ENCODE assay signal across 24 cellular contexts in the genomic region with DNA sequence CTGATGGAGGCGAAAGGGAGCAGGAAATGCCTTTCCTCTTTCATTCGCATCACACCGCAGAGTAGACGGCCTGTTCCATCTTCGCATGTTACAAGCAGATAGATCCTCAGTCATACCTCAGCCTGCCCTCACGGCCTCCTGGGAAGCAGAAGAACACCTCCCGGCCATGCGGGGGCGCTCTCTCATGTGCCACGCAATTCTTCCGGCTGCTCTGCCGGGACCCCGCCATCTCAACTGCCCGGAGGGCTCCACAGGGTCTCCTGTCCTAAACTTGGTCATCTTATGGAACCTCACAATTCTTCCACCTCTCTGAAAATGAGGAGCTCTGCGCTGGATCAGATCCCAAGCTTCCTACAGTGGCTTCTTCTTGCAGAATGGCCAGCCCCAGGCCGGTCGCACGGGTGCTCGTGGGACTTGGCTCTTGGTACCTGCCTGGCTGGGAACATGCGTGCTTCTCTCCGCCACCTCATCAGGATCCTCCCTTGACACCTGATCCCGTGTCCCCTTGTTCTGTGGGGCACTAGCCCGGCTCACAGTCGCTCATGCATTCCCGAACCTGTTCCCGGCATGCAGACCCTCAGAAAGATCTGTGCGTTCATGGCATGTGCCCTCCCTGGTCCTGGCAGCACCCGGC.
"Had no signal": no experiment of that assay in that cellular context is flagged by ENCODE, and none has a peak within 500 bp of the region (broad histone marks: within the 10 kb centered on the region; RNA-seq: fewer than 3 reads in every experiment).

No MANE protein-coding gene starts in this region.

- H3K27ac ChIP-seq: ascending aorta, breast epithelium, epithelial cell of prostate, neural progenitor cell, parathyroid adenoma, tibial artery, uterus had no signal

- H3K4me1 ChIP-seq: ascending aorta, breast epithelium, neural progenitor cell, parathyroid adenoma, tibial artery, uterus had no signal

- H3K9ac ChIP-seq: neural progenitor cell, parathyroid adenoma had no signal

- ATAC-seq: activated CD8-positive, alpha-beta memory T cell treated with anti-CD3 and anti-CD28 coated beads, Interleukin-2, amount 10 ng/mL, durations not matched to agents 7 days and 5 days; effector memory CD8-positive, alpha-beta T cell; left cardiac atrium; stimulated activated naive B cell treated with anti-CD40 and anti-IgM and Interleukin-4, amounts not matched to agents 10 μg/mL and 1 μg/mL and 100 μg/mL, for 72 hours had no signal

- H3K4me3 ChIP-seq: ascending aorta, breast epithelium, lung, neural progenitor cell, tibial artery, uterus had no signal

- DNase-seq: activated CD4-positive, alpha-beta T cell treated with anti-CD3 and anti-CD28 coated beads for 1 hour; activated CD4-positive, alpha-beta T cell treated with anti-CD3 and anti-CD28 coated beads, Interleukin-2, amount 50 U/mL, for 48 hours; activated CD8-positive, alpha-beta memory T cell treated with anti-CD3 and anti-CD28 coated beads, Interleukin-2, amount 10 ng/mL, durations not matched to agents 7 days and 5 days; activated naive CD4-positive, alpha-beta T cell treated with anti-CD3 and anti-CD28 coated beads for 36 hours; activated naive CD8-positive, alpha-beta T cell treated with anti-CD3 and anti-CD28 coated beads, Interleukin-2, amount 50 U/mL, for 24 hours; activated T-cell treated with anti-CD3 and anti-CD28 coated beads, Interleukin-2, amount 50 U/mL, for 1 hour; dermis blood vessel endothelial cell; effector memory CD8-positive, alpha-beta T cell; head of caudate nucleus; left cardiac atrium; retina; stimulated activated CD4-positive, alpha-beta T cell treated with anti-CD3 and anti-CD28 coated beads, Interleukin-2, amount 100 ng/mL, for 48 hours; stimulated activated naive B cell treated with anti-CD40 and anti-IgM and Interleukin-4, amounts not matched to agents 10 μg/mL and 1 μg/mL and 100 μg/mL, for 72 hours; tibial artery; uterus had no signal

- H3K27ac Mint-ChIP-seq: activated CD8-positive, alpha-beta memory T cell treated with anti-CD3 and anti-CD28 coated beads, Interleukin-2, amount 10 ng/mL, durations not matched to agents 7 days and 5 days; activated naive CD4-positive, alpha-beta T cell treated with anti-CD3 and anti-CD28 coated beads for 36 hours; activated naive CD8-positive, alpha-beta T cell treated with anti-CD3 and anti-CD28 coated beads, Interleukin-2, amount 50 U/mL, for 24 hours; activated T-helper 2 cell treated with anti-CD3 and anti-CD28 coated beads, Interferon-gamma antibody, Interleukin-2, Interleukin-4, amounts not matched to agents 10 μg/mL and 5 μg/mL and 100 μg/mL, durations not matched to agents 14 hours and 24 hours and 36 hours; effector memory CD8-positive, alpha-beta T cell; mesothelial cell of epicardium; neural progenitor cell; stimulated activated naive B cell treated with anti-CD40 and anti-IgM and Interleukin-4, amounts not matched to agents 10 μg/mL and 1 μg/mL and 100 μg/mL, for 72 hours had no signal

- H3K9me3 Mint-ChIP-seq: activated naive CD4-positive, alpha-beta T cell treated with anti-CD3 and anti-CD28 coated beads for 36 hours; activated naive CD8-positive, alpha-beta T cell treated with anti-CD3 and anti-CD28 coated beads, Interleukin-2, amount 50 U/mL, for 24 hours; activated T-helper 2 cell treated with anti-CD3 and anti-CD28 coated beads, Interferon-gamma antibody, Interleukin-2, Interleukin-4, amounts not matched to agents 10 μg/mL and 5 μg/mL and 100 μg/mL, durations not matched to agents 14 hours and 24 hours and 36 hours; effector memory CD8-positive, alpha-beta T cell; mesothelial cell of epicardium; neural progenitor cell; stimulated activated naive B cell treated with anti-CD40 and anti-IgM and Interleukin-4, amounts not matched to agents 10 μg/mL and 1 μg/mL and 100 μg/mL, for 72 hours had no signal

- H3K4me3 Mint-ChIP-seq: activated CD8-positive, alpha-beta memory T cell treated with anti-CD3 and anti-CD28 coated beads, Interleukin-2, amount 10 ng/mL, durations not matched to agents 7 days and 5 days; activated naive CD4-positive, alpha-beta T cell treated with anti-CD3 and anti-CD28 coated beads for 36 hours; activated naive CD8-positive, alpha-beta T cell treated with anti-CD3 and anti-CD28 coated beads, Interleukin-2, amount 50 U/mL, for 24 hours; effector memory CD8-positive, alpha-beta T cell; mesothelial cell of epicardium; neural progenitor cell; stimulated activated naive B cell treated with anti-CD40 and anti-IgM and Interleukin-4, amounts not matched to agents 10 μg/mL and 1 μg/mL and 100 μg/mL, for 72 hours had no signal

- H3K36me3 ChIP-seq: ascending aorta, breast epithelium, neural progenitor cell, tibial artery, uterus had no signal

- FAIRE-seq: frontal cortex had no signal

- H3K4me1 Mint-ChIP-seq: activated CD8-positive, alpha-beta memory T cell treated with anti-CD3 and anti-CD28 coated beads, Interleukin-2, amount 10 ng/mL, durations not matched to agents 7 days and 5 days; activated naive CD8-positive, alpha-beta T cell treated with anti-CD3 and anti-CD28 coated beads, Interleukin-2, amount 50 U/mL, for 24 hours; mesothelial cell of epicardium; stimulated activated naive B cell treated with anti-CD40 and anti-IgM and Interleukin-4, amounts not matched to agents 10 μg/mL and 1 μg/mL and 100 μg/mL, for 72 hours had no signal

- H3K27me3 Mint-ChIP-seq: activated CD8-positive, alpha-beta memory T cell treated with anti-CD3 and anti-CD28 coated beads, Interleukin-2, amount 10 ng/mL, durations not matched to agents 7 days and 5 days; activated naive CD8-positive, alpha-beta T cell treated with anti-CD3 and anti-CD28 coated beads, Interleukin-2, amount 50 U/mL, for 24 hours had no signal

- H3K36me3 Mint-ChIP-seq: activated CD8-positive, alpha-beta memory T cell treated with anti-CD3 and anti-CD28 coated beads, Interleukin-2, amount 10 ng/mL, durations not matched to agents 7 days and 5 days; mesothelial cell of epicardium; neural progenitor cell; stimulated activated naive B cell treated with anti-CD40 and anti-IgM and Interleukin-4, amounts not matched to agents 10 μg/mL and 1 μg/mL and 100 μg/mL, for 72 hours had no signal

- H3K4me2 ChIP-seq: neural progenitor cell had no signal

- H3K79me2 ChIP-seq: parathyroid adenoma had no signal

- H3K27me3 ChIP-seq: ascending aorta, neural progenitor cell, tibial artery, uterus had no signal

- H3K9me3 ChIP-seq: ascending aorta, breast epithelium, tibial artery, uterus had no signal

- H2AFZ ChIP-seq: neural progenitor cell, parathyroid adenoma had no signal
